Comparison of ENCODE assay signal across 21 cellular contexts in the genomic region with DNA sequence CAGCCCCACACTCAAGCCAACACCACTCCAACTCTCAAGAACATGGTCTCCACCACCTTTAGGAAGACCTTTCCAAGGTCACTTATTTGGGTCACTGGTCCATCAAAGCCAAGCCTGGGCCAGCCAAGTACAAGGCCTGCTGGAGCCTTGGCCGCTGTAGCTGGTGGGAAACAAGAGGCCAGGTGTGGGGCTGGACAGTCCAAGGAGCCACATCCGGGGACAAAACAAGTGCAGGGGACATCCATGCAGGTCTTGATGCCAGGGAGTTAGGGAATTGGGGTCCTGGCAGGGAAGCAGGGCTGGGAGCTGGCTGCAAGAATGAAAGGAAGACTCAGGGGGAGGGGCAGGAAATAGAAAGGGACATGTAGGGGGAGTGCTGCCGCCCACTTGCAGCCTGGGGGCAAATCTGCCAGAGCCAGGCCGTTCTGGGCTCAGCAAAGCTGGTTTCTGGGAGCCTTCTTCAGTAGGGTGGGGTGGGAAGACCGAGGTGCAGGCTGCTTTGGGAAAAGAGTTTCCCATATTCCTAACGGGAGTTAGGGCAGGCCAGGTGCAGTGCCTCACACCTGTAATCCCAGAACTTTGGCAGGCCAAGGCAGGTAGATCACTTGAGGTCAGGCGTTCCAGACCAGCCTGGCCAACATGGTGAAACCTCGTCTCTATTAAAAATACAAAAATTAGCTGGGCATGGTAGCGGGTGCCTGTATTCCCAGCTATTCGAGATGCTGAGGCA.
DNase-seq lines count a peak whose midpoint lies in the region; ATAC-seq and TF ChIP-seq lines count a peak whose summit lies in the region.
"Had no signal": no experiment of that assay in that cellular context is flagged by ENCODE, and none has a peak within 500 bp of the region (broad histone marks: within the 10 kb centered on the region; RNA-seq: fewer than 3 reads in every experiment).

No MANE protein-coding gene starts in this region.

- POLR2A ChIA-PET in CD8-positive, alpha-beta T cell (lab: Charles Lee), result no interaction called here
- POLR2A ChIA-PET in naive thymus-derived CD8-positive, alpha-beta T cell (lab: Charles Lee), result no interaction called here

- peak overlapping the region; percentile 71 for H3K27ac Mint-ChIP-seq in Calu3 (ENCODE audit: unreplicated experiment)
- no peak overlapping the region for H3K27ac Mint-ChIP-seq in CD8-positive, alpha-beta T cell
- peak overlapping the region in 2 of 10 donors; percentile 28 to 65 for H3K27ac Mint-ChIP-seq in naive thymus-derived CD8-positive, alpha-beta T cell
- H3K27ac Mint-ChIP-seq: activated CD4-positive, alpha-beta T cell treated with anti-CD3 and anti-CD28 coated beads for 36 hours; CD4-positive, alpha-beta T cell; T-helper 1 cell treated with Interleukin-12 subunit alpha and Interleukin-12 subunit beta and Interleukin-4 antibody, amounts not matched to agents 30 μg/mL and 1 μg/mL, for 36 hours had no signal

- H3K27me3 ChIP-seq in SJSA1 (replicated peaks), result no peaks in the 10 kb centered on the region
- no peaks in the 10 kb centered on the region for H3K27me3 ChIP-seq in sigmoid colon
- no peaks in the 10 kb centered on the region for H3K27me3 ChIP-seq in CD8-positive, alpha-beta T cell (ENCODE audit: insufficient read depth, low read length)
- H3K27me3 ChIP-seq: right lobe of liver had no signal

- H3K27me3 Mint-ChIP-seq in Calu3 (ENCODE audit: unreplicated experiment), result no peaks in the 10 kb centered on the region
- peaks cover 2% of the 10 kb centered on the region for H3K27me3 Mint-ChIP-seq in CD8-positive, alpha-beta T cell (ENCODE audit: low read depth)
- H3K27me3 Mint-ChIP-seq in naive thymus-derived CD8-positive, alpha-beta T cell, result peaks cover 0 to 15% (median 3%) of the 10 kb centered on the region in 5 donors

- no peak for ATAC-seq in CD8-positive, alpha-beta T cell
- ATAC-seq in naive thymus-derived CD8-positive, alpha-beta T cell, result no peak
- ATAC-seq: naive thymus-derived CD4-positive, alpha-beta T cell; right lobe of liver; stimulated activated naive CD8-positive, alpha-beta T cell treated with anti-CD3 and anti-CD28 coated beads, Interleukin-15, Interleukin-2, amounts not matched to agents 100 U/mL and 50 U/mL, for 24 hours had no signal

- H3K4me1 ChIP-seq in SJSA1 (replicated peaks), result peaks cover 53% of the 10 kb centered on the region
- H3K4me1 ChIP-seq in sigmoid colon, result no peaks in the 10 kb centered on the region
- no peaks in the 10 kb centered on the region for H3K4me1 ChIP-seq in CD8-positive, alpha-beta T cell (ENCODE audit: insufficient read depth, low read length)
- H3K4me1 ChIP-seq: right lobe of liver had no signal

- H3K27ac ChIP-seq in SJSA1, result peak overlapping the region; percentile 16; the same call in 1 of the 2 replicates
- H3K27ac ChIP-seq in sigmoid colon, result no peak overlapping the region
- H3K27ac ChIP-seq in CD8-positive, alpha-beta T cell (ENCODE audit: low read depth, low read length), result no peak overlapping the region
- H3K27ac ChIP-seq: heart right ventricle, right lobe of liver, thoracic aorta had no signal

- H3K9me3 Mint-ChIP-seq in Calu3 (ENCODE audit: low read depth, unreplicated experiment), result no peaks in the 10 kb centered on the region
- H3K9me3 Mint-ChIP-seq in CD8-positive, alpha-beta T cell, result no peaks in the 10 kb centered on the region
- H3K9me3 Mint-ChIP-seq in naive thymus-derived CD8-positive, alpha-beta T cell, result no peaks in the 10 kb centered on the region
- H3K9me3 Mint-ChIP-seq: CD4-positive, alpha-beta T cell; IgD-negative memory B cell; naive thymus-derived CD4-positive, alpha-beta T cell; T-helper 1 cell treated with Interleukin-12 subunit alpha and Interleukin-12 subunit beta and Interleukin-4 antibody, amounts not matched to agents 30 μg/mL and 1 μg/mL, for 36 hours had no signal

- no peak for TF ChIP-seq EP300 in sigmoid colon (IDR thresholded peaks at IDR 0.05)

- WGBS in sigmoid colon, 2 donors, result 82 to 86% methylated on average over 10 of the region's 10 CpGs

- TF ChIP-seq CTCF in Calu3 (IDR thresholded peaks at IDR 0.05; ENCODE audit: unreplicated experiment) (no peak), sigmoid colon (IDR thresholded peaks at IDR 0.05) (no peak)
- no peak for TF ChIP-seq CTCF in CD8-positive, alpha-beta T cell (IDR thresholded peaks at IDR 0.05)

- peaks cover 39% of the 10 kb centered on the region for H3K36me3 Mint-ChIP-seq in Calu3 (ENCODE audit: insufficient read depth, unreplicated experiment)
- H3K36me3 Mint-ChIP-seq in CD8-positive, alpha-beta T cell, result no peaks in the 10 kb centered on the region
- no peaks in the 10 kb centered on the region for H3K36me3 Mint-ChIP-seq in naive thymus-derived CD8-positive, alpha-beta T cell
- H3K36me3 Mint-ChIP-seq: IgD-negative memory B cell; naive thymus-derived CD4-positive, alpha-beta T cell had no signal

- CTCF ChIA-PET in Calu3 (lab: Charles Lee), result interaction anchor here (0.7 kb wide), 1 partner anchor 76 kb away, joined by 9 read pairs; no protein-coding TSS in a partner anchor
- CTCF ChIA-PET in CD8-positive, alpha-beta T cell (lab: Charles Lee), result interaction anchor here (0.7 to 1.6 kb wide), 2 partner anchors 24 to 912 kb away, joined by 3 to 7 read pairs; no protein-coding TSS in a partner anchor

- TF ChIP-seq POLR2A in sigmoid colon (IDR thresholded peaks at IDR 0.05), result no peak

- H3K4me3 ChIP-seq in SJSA1, result no peak overlapping the region
- H3K4me3 ChIP-seq in sigmoid colon, result no peak overlapping the region
- no peak overlapping the region for H3K4me3 ChIP-seq in CD8-positive, alpha-beta T cell (ENCODE audit: low read depth, low read length)
- H3K4me3 ChIP-seq: heart right ventricle, right lobe of liver, thoracic aorta had no signal

- H3K4me1 Mint-ChIP-seq in Calu3 (ENCODE audit: low read depth, unreplicated experiment), result peaks cover 76% of the 10 kb centered on the region
- H3K4me1 Mint-ChIP-seq in CD8-positive, alpha-beta T cell (ENCODE audit: low read depth), result no peaks in the 10 kb centered on the region
- peaks cover 0 to 17% (median 4%) of the 10 kb centered on the region in 4 donors for H3K4me1 Mint-ChIP-seq in naive thymus-derived CD8-positive, alpha-beta T cell
- H3K4me1 Mint-ChIP-seq: activated CD4-positive, alpha-beta T cell treated with anti-CD3 and anti-CD28 coated beads for 36 hours had no signal

- DNase-seq in Calu3 (no peak), SJSA1 (ENCODE audit: low read depth in 1 of 2, low spot score in 2 of 2) (no peak), iPS-NIHi7 (ENCODE audit: extremely low spot score) (peak; percentile 53), sigmoid colon (peak; percentile 53), SW 1271 (lab: John Stamatoyannopoulos, UW) (no peak), UCSD-AML1 (lab: John Stamatoyannopoulos, UW; ENCODE audit: unreplicated experiment) (no peak)
- DNase-seq in CD8-positive, alpha-beta T cell, result no peak
- DNase-seq in naive thymus-derived CD8-positive, alpha-beta T cell, result no peak
- DNase-seq: activated CD4-positive, alpha-beta T cell treated with anti-CD3 and anti-CD28 coated beads for 36 hours; activated CD8-positive, alpha-beta memory T cell treated with anti-CD3 and anti-CD28 coated beads for 24 hours; activated T-cell treated with anti-CD3 and anti-CD28 coated beads, Interleukin-2, amount 50 U/mL, for 1 hour; CD4-positive, alpha-beta T cell; effector CD4-positive, alpha-beta T cell; GF-D8; heart right ventricle; naive thymus-derived CD4-positive, alpha-beta T cell; right lobe of liver; stimulated activated naive CD8-positive, alpha-beta T cell treated with anti-CD3 and anti-CD28 coated beads, Interleukin-15, Interleukin-2, amounts not matched to agents 100 U/mL and 50 U/mL, for 24 hours had no signal

- H3K9me3 ChIP-seq in SJSA1 (replicated peaks) (no peaks in the 10 kb centered on the region), sigmoid colon (no peaks in the 10 kb centered on the region)
- no peaks in the 10 kb centered on the region for H3K9me3 ChIP-seq in CD8-positive, alpha-beta T cell (ENCODE audit: low read length)
- H3K9me3 ChIP-seq: heart right ventricle, right lobe of liver, thoracic aorta had no signal

- intact Hi-C loops in Calu3 (cut with micrococcal nuclease; ENCODE audit: unreplicated experiment), result no loop called here
- intact Hi-C loops in sigmoid colon (cut with DNase I), result no loop called here
- intact Hi-C loops in CD8-positive, alpha-beta T cell (cut with DNase I, micrococcal nuclease), result no loop called here

- BruUV-seq in Calu3 (replicated peaks; lab: Mats Ljungman, UMichigan), result no TSS peak

- peaks cover 9% of the 10 kb centered on the region for H3K36me3 ChIP-seq in SJSA1
- no peaks in the 10 kb centered on the region for H3K36me3 ChIP-seq in sigmoid colon
- no peaks in the 10 kb centered on the region for H3K36me3 ChIP-seq in CD8-positive, alpha-beta T cell (ENCODE audit: insufficient read depth, low read length)
- H3K36me3 ChIP-seq: right lobe of liver had no signal

- no peak overlapping the region for H3K4me3 Mint-ChIP-seq in Calu3 (ENCODE audit: low read depth, unreplicated experiment)
- no peak overlapping the region for H3K4me3 Mint-ChIP-seq in CD8-positive, alpha-beta T cell
- peak overlapping the region in 1 of 10 donors; percentile 19 for H3K4me3 Mint-ChIP-seq in naive thymus-derived CD8-positive, alpha-beta T cell
- H3K4me3 Mint-ChIP-seq: activated CD4-positive, alpha-beta T cell treated with anti-CD3 and anti-CD28 coated beads for 36 hours; CD4-positive, alpha-beta T cell; IgD-negative memory B cell; naive thymus-derived CD4-positive, alpha-beta T cell; T-helper 1 cell treated with Interleukin-12 subunit alpha and Interleukin-12 subunit beta and Interleukin-4 antibody, amounts not matched to agents 30 μg/mL and 1 μg/mL, for 36 hours had no signal

Comparison
In these comparisons a context has a peak if more than half of its experiments do, and no peak if none do; other contexts are left out.
1. DNase-seq: peak in iPS-NIHi7 (single experiment) and sigmoid colon (single experiment); none in Calu3 (single experiment), SJSA1 (0 of 2), SW 1271 (0 of 2), CD8-positive, alpha-beta T cell (0 of 7), UCSD-AML1 (single experiment) and naive thymus-derived CD8-positive, alpha-beta T cell (0 of 10).